Comparison of ENCODE assay signal across 1 cellular context in the genomic region with DNA sequence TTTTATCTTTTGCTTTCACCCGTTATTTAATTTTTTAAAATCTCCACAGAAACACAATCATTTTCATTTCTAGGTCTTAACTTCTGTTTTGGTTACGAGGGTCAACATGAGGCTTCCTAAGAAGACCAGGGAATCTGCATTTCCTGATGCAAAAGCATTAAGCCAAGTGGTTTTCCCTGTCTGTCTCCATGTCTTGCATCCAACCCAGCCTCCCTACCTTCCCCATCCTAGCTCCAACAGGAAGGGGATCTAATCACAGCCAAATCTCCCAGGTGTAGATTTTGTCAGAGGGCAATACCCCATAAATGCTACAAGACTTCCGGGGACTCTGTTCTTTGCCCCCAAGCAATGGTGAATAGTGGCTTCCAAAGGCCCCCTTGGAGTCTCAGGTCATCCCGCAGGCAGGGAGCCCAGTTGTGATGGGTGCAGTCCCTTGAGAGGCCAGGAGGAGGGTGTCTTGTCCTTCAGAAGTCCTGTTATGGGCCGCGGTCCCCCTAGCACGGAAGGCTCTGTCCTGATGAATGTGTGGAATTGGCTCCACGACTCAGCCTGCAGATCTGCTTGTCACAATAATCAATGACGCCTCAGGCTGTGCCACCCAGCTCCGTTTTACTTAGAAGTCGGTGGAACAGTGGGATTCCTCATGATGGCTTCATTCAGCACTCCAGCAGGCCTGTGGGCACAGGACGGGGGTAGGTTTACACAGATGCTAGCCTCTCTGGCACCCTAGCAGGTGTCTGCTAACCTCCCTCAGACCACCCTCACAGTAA.
TF ChIP-seq lines count a peak whose summit lies in the region.

No MANE protein-coding gene starts in this region.

TF ChIP-seq in H1, 55 proteins besides CTCF, POLR2A, EP300 and RAD21:
- TF ChIP-seq SIN3A (conservative IDR thresholded peaks at IDR 0.05 in 1 of 2, IDR thresholded peaks at IDR 0.05 in 1 of 2; ENCODE audit: low read depth in 1 of 2, low read length in 2 of 2) = peak in 1 of 2 experiments; percentile 62; a peak in 1 of 4 replicates
- no peak for TF ChIP-seq CHD1 (IDR thresholded peaks at IDR 0.05; ENCODE audit: low read depth, low read length)
- 0 out of 2 replicates have a peak, but pooled peaks have one; percentile 32 for TF ChIP-seq BACH1 (IDR thresholded peaks at IDR 0.05; ENCODE audit: low read length)
